ENCODE assay signal across 9 cellular contexts in the genomic region with DNA sequence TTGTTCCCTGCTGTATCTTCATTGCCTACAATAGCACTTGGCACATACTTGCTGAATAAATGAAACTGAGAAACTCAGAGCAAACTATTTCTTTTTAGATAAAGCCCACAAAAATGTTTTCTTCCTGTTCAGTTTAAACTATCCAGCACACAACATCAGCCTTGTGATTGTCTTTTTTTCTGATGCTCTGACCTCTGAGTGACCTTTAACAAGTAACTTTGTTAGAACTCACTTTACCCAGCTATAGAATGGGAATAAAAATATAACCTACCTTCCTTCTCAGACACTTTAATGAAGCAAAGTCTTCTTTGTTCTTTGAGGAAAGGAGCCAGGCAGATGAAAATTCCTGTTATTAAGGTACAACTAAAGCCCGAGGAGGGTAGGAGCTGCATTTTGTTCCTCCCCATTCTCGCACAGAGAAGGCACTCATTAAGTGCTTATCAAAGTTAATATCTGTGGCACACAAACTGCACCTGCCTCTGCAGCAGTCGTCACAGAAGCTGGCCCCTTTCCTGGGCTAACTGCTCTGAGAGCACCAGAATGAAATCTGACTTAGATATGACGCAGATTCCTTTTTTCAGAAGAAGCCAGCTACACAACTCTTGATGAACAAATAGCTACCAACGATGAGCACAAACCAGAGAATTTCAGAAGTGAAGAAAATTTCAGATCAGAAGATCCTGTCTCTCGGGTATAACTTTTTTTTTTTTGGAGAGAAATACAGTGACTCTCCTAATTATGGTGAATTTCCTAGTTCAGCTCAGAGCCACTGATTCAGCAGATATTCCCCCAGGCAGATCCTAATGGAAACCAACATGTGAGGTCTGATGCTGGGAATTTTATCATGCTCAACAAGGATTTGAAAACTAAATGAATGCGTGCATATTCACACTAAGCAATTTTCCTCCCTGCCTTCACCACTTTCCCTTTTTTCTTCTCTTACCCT. TPM values are rescaled to one million over a fixed set of nuclear protein-coding genes. Genes with fewer than 3 reads are reported as not detected.
DNase-seq lines count a peak whose midpoint lies in the region; TF ChIP-seq lines count a peak whose summit lies in the region.
"Had no signal": no experiment of that assay in that cellular context is flagged by ENCODE, and none has a peak within 500 bp of the region (broad histone marks: within the 10 kb centered on the region; RNA-seq: fewer than 3 reads in every experiment).

No MANE protein-coding gene starts in this region.

- no peak for TF ChIP-seq EP300 in sigmoid colon (IDR thresholded peaks at IDR 0.05)

- DNase-seq in breast epithelium (ENCODE audit: low spot score in 2 of 2) (no peak), MCF 10A (ENCODE audit: unreplicated experiment) (no peak), SJSA1 (ENCODE audit: low read depth in 1 of 2, low spot score in 2 of 2) (no peak), colonic mucosa (no peak), sigmoid colon (no peak), adrenal gland (no peak), amniotic stem cell (lab: John Stamatoyannopoulos, UW) (no peak)

- no peak overlapping the region for H3K4me3 Mint-ChIP-seq in MCF 10A (ENCODE audit: unreplicated experiment)

- H3K9me3 Mint-ChIP-seq in MCF 10A (ENCODE audit: unreplicated experiment), result no peaks in the 10 kb centered on the region

- BruUV-seq in MCF 10A (replicated peaks; lab: Mats Ljungman, UMichigan), result no TSS peak

- CTCF ChIA-PET in MCF 10A (lab: Yijun Ruan, JAX), result interaction anchor here (0.7 to 1.4 kb wide), 5 partner anchors 10 to 134 kb away, joined by 3 to 4 read pairs (median 3); no protein-coding TSS in a partner anchor

- peaks cover 16% of the 10 kb centered on the region for H3K4me1 Mint-ChIP-seq in MCF 10A (ENCODE audit: insufficient read depth, unreplicated experiment)

- no peaks in the 10 kb centered on the region for H3K27me3 Mint-ChIP-seq in MCF 10A (ENCODE audit: insufficient read depth, unreplicated experiment)

- POLR2A ChIA-PET in MCF 10A (lab: Yijun Ruan, JAX), result interaction anchor here (0.6 to 1.5 kb wide), 5 partner anchors 10 to 93 kb away, joined by 3 to 4 read pairs (median 3); no protein-coding TSS in a partner anchor

- H3K36me3 ChIP-seq in breast epithelium (no peaks in the 10 kb centered on the region), SJSA1 (no peaks in the 10 kb centered on the region), colonic mucosa (no peaks in the 10 kb centered on the region), sigmoid colon (no peaks in the 10 kb centered on the region), adrenal gland (replicated peaks in 1 of 2) (no peaks in the 10 kb centered on the region)

- H3K4me3 ChIP-seq in breast epithelium (peak overlapping the region; percentile 15 to 56 (median 35)), SJSA1 (peak overlapping the region; percentile 12), colonic mucosa (no peak overlapping the region), skin epidermis (peak overlapping the region in 4 of 7 experiments; percentile 4 to 35 (median 16)), sigmoid colon (peak overlapping the region in 1 of 4 donors; percentile 10), adrenal gland (no peak overlapping the region)

- H3K9ac ChIP-seq in colonic mucosa (ENCODE audit: low read depth in 2 of 2, low read length in 2 of 2), result no peak overlapping the region

- intact Hi-C loops in breast epithelium (cut with DNase I; ENCODE audit: low total_unique reads) (no loop called here), MCF 10A (cut with micrococcal nuclease) (no loop called here), colonic mucosa (cut with DNase I) (no loop called here), sigmoid colon (cut with DNase I) (no loop called here), adrenal gland (cut with DNase I) (no loop called here)

- H3K36me3 Mint-ChIP-seq in MCF 10A (ENCODE audit: insufficient read depth, unreplicated experiment), result no peaks in the 10 kb centered on the region

- no peaks in the 10 kb centered on the region for H3K9me3 ChIP-seq in breast epithelium
- no peaks in the 10 kb centered on the region for H3K9me3 ChIP-seq in SJSA1 (replicated peaks)
- no peaks in the 10 kb centered on the region for H3K9me3 ChIP-seq in colonic mucosa
- H3K9me3 ChIP-seq in sigmoid colon, result no peaks in the 10 kb centered on the region
- no peaks in the 10 kb centered on the region for H3K9me3 ChIP-seq in adrenal gland (replicated peaks in 1 of 3)

- H3K27me3 ChIP-seq in breast epithelium (no peaks in the 10 kb centered on the region), SJSA1 (replicated peaks) (no peaks in the 10 kb centered on the region), colonic mucosa (no peaks in the 10 kb centered on the region), sigmoid colon (no peaks in the 10 kb centered on the region), adrenal gland (peaks cover 7% of the 10 kb centered on the region)

- no peak overlapping the region for H3K27ac Mint-ChIP-seq in MCF 10A (ENCODE audit: low read depth, unreplicated experiment)

- TF ChIP-seq CTCF in breast epithelium (IDR thresholded peaks at IDR 0.05), result no peak
- TF ChIP-seq CTCF in MCF 10A (IDR thresholded peaks at IDR 0.05; ENCODE audit: unreplicated experiment), result no peak
- no peak for TF ChIP-seq CTCF in colonic mucosa (IDR thresholded peaks at IDR 0.05)
- no peak for TF ChIP-seq CTCF in sigmoid colon (IDR thresholded peaks at IDR 0.05)
- TF ChIP-seq CTCF in adrenal gland (IDR thresholded peaks at IDR 0.05), result no peak

- H3K4me1 ChIP-seq in breast epithelium (no peaks in the 10 kb centered on the region), SJSA1 (replicated peaks) (peaks cover 10% of the 10 kb centered on the region), colonic mucosa (no peaks in the 10 kb centered on the region), sigmoid colon (peaks cover 0 to 14% (median 4%) of the 10 kb centered on the region in 4 donors), adrenal gland (replicated peaks in 1 of 2) (peaks cover 7 to 16% of the 10 kb centered on the region in 2 donors)

- TF ChIP-seq POLR2A in breast epithelium (IDR thresholded peaks at IDR 0.05), result no peak
- no peak for TF ChIP-seq POLR2A in sigmoid colon (IDR thresholded peaks at IDR 0.05)
- TF ChIP-seq POLR2A in adrenal gland (IDR thresholded peaks at IDR 0.05), result no peak

- peak overlapping the region; percentile 3 to 41 for H3K27ac ChIP-seq in breast epithelium
- H3K27ac ChIP-seq in SJSA1, result no peak overlapping the region
- peak overlapping the region; percentile 0 for H3K27ac ChIP-seq in colonic mucosa
- peak overlapping the region in 16 of 21 experiments; percentile 5 to 81 (median 60) for H3K27ac ChIP-seq in skin epidermis
- peak overlapping the region in 1 of 4 donors; percentile 37 for H3K27ac ChIP-seq in sigmoid colon
- H3K27ac ChIP-seq in adrenal gland, result peak overlapping the region in 1 of 5 donors; percentile 51
- H3K27ac ChIP-seq: C4-2B had no signal

- 45 to 70% methylated on average over 7 of the region's 7 CpGs for WGBS in sigmoid colon, 2 donors
- WGBS in adrenal gland, 4 donors, result 60 to 65% (median 64%) methylated on average over 7 of the region's 7 CpGs

RNA-seq across cellular contexts. Expression of a gene that starts 31.0 kb away (rescaled TPM):
- 100 to 1,000 TPM in 1 of 3 donors, 10 to 100 TPM in 2; 51.1 to 122 (median 69.7) TPM for total RNA-seq in breast epithelium
- total RNA-seq in MCF 10A (2022), result 92.9 and 113 TPM in 2 replicates
- 76.3 and 86.5 TPM in 2 replicates for total RNA-seq in SJSA1 (2014; rRNA removed; shearing (Covaris generic))
- total RNA-seq in colonic mucosa, result 10 to 100 TPM; 13.0 to 23.5 TPM
- 10 to 100 TPM; 36.0 to 65.6 (median 49.9) TPM for total RNA-seq in sigmoid colon
- polyA plus RNA-seq in sigmoid colon, result 10 to 100 TPM in 1 of 3 donors, 1 to 10 TPM in 2; 5.5 to 11.9 (median 9.6) TPM
- 10 to 100 TPM; 16.7 to 35.5 (median 31.1) TPM for total RNA-seq in adrenal gland
- polyA plus RNA-seq in adrenal gland, result 10 to 100 TPM in 2 of 3 donors, 1 to 10 TPM in 1; 7.5 to 15.8 (median 10.2) TPM

Comparison
In these comparisons a context has a peak if more than half of its experiments do, and no peak if none do; other contexts are left out.
1. H3K4me3 ChIP-seq: peak in breast epithelium (3 of 3), SJSA1 (single experiment) and skin epidermis (4 of 7); none in colonic mucosa (single experiment) and adrenal gland (0 of 4).